Comparison of ENCODE assay signal across 8 cellular contexts in the genomic region with DNA sequence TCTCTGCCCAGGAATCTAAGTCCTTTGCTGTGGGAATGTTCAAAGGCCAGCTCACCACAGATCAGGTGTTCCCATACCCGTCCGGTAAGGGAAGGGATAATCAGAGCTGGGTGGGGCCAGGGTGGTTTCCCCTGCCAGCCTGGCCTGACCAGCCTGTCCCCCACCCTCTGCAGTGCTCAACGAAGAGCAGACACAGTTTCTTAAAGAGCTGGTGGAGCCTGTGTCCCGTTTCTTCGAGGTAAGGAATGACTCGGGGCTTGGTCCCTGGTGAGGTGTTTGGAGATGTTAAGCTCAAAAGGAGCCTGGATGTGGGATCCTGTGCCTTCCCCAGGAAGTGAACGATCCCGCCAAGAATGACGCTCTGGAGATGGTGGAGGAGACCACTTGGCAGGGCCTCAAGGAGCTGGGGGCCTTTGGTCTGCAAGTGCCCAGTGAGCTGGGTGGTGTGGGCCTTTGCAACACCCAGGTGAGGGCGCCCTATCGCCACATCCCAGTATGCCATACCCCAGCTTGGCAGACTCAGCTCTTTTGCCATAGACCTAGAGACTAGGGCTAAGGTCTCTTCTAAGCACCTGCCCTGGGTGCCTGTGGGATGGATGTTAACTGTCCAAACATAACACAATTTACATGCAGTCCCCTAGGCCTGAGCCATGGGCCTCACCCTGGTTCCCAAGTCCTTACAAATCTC. TPM values are rescaled to one million over a fixed set of nuclear protein-coding genes. Genes with fewer than 3 reads are reported as not detected.
A peak's percentile ranks its signal among the peaks of the same experiment; 100 is the strongest.
DNase-seq lines count a peak whose midpoint lies in the region; ATAC-seq, FAIRE-seq and TF ChIP-seq lines count a peak whose summit lies in the region.

No MANE protein-coding gene starts in this region.

- TF ChIP-seq CTCF in MM.1S (IDR thresholded peaks at IDR 0.05; ENCODE audit: low read length): peak; percentile 79
- TF ChIP-seq CTCF in WI38 (IDR thresholded peaks at IDR 0.05; ENCODE audit: low read depth, low read length): peak; percentile 48
- TF ChIP-seq CTCF in lower lobe of right lung (IDR thresholded peaks at IDR 0.05): peak; percentile 48

- no peaks in the 10 kb centered on the region for H3K27me3 Mint-ChIP-seq in dendritic cell treated with granulocyte-macrophage colony-stimulating factor and Interleukin-4, amounts not matched to agents 40 ng/mL and 50 ng/mL, for 4 days

- DNase-seq in MM.1S (peak; percentile 79), lower lobe of right lung (peak; percentile 76)
- peak; percentile 48 for DNase-seq in stimulated activated naive CD4-positive, alpha-beta T cell treated with Interleukin-2 at 50 U/mL for 16 hours (lab: John Stamatoyannopoulos, UW)

- no peaks in the 10 kb centered on the region for H3F3A ChIP-seq in MM.1S (ENCODE audit: insufficient read depth, low read length)

- H3K9me3 ChIP-seq in MM.1S (replicated peaks; ENCODE audit: insufficient read depth, low read length): no peaks in the 10 kb centered on the region
- no peaks in the 10 kb centered on the region for H3K9me3 ChIP-seq in lower lobe of right lung

- intact Hi-C loops in dendritic cell treated with granulocyte-macrophage colony-stimulating factor and Interleukin-4, amounts not matched to agents 40 ng/mL and 50 ng/mL, for 4 days (cut with micrococcal nuclease): no loop called here
- intact Hi-C loops in lower lobe of right lung (cut with DNase I): no loop called here

- H2AFZ ChIP-seq in MM.1S (ENCODE audit: low read length): no peak overlapping the region

- peak overlapping the region; percentile 91 for H3K27ac Mint-ChIP-seq in dendritic cell treated with granulocyte-macrophage colony-stimulating factor and Interleukin-4, amounts not matched to agents 40 ng/mL and 50 ng/mL, for 4 days

- ATAC-seq in lower lobe of right lung (peak; percentile 37 to 41), GM19351 (IDR thresholded peaks at IDR 0.05; ENCODE audit: unreplicated experiment) (no peak), HG02840 (IDR thresholded peaks at IDR 0.05; ENCODE audit: low FRiP score, unreplicated experiment) (no peak)

- H3K4me3 ChIP-seq in MM.1S (ENCODE audit: low read length) (peak overlapping the region; percentile 87), WI38 (ENCODE audit: low read depth, low read length) (peak overlapping the region; percentile 92), lower lobe of right lung (peak overlapping the region; percentile 97)

- no peaks in the 10 kb centered on the region for H3K9me3 Mint-ChIP-seq in dendritic cell treated with granulocyte-macrophage colony-stimulating factor and Interleukin-4, amounts not matched to agents 40 ng/mL and 50 ng/mL, for 4 days

- peaks cover 13% of the 10 kb centered on the region for H3K27me3 ChIP-seq in MM.1S (replicated peaks; ENCODE audit: insufficient read depth, low read length)
- H3K27me3 ChIP-seq in lower lobe of right lung (ENCODE audit: low read depth): no peaks in the 10 kb centered on the region

- H3K27ac ChIP-seq in MM.1S (ENCODE audit: low read length) (peak overlapping the region; percentile 35; the same call in 1 of the 2 replicates), lower lobe of right lung (peak overlapping the region; percentile 97)

- peak overlapping the region; percentile 72 for H3K4me2 ChIP-seq in MM.1S (ENCODE audit: low read depth, low read length)

- H3K9ac ChIP-seq in MM.1S (ENCODE audit: low read length): peak overlapping the region; percentile 75

- H3K4me1 ChIP-seq in MM.1S (ENCODE audit: low read length) (peaks cover 12% of the 10 kb centered on the region), lower lobe of right lung (peaks cover 48% of the 10 kb centered on the region)

- H3K36me3 ChIP-seq in MM.1S (replicated peaks; ENCODE audit: insufficient read depth, low read length) (0 out of 2 replicates have a peak, but pooled peaks cover 6% of the 10 kb centered on the region), lower lobe of right lung (peaks cover 46% of the 10 kb centered on the region)

- peaks cover 35% of the 10 kb centered on the region for H3K79me2 ChIP-seq in MM.1S (ENCODE audit: low read length)

- H3K4me3 Mint-ChIP-seq in dendritic cell treated with granulocyte-macrophage colony-stimulating factor and Interleukin-4, amounts not matched to agents 40 ng/mL and 50 ng/mL, for 4 days: peak overlapping the region; percentile 99

- H4K20me1 ChIP-seq in MM.1S (ENCODE audit: insufficient read depth, low read length): no peaks in the 10 kb centered on the region

- peak; percentile 19 for FAIRE-seq in G401.6 (lab: Jason Lieb, UNC)

- H3K36me3 Mint-ChIP-seq in dendritic cell treated with granulocyte-macrophage colony-stimulating factor and Interleukin-4, amounts not matched to agents 40 ng/mL and 50 ng/mL, for 4 days (ENCODE audit: low read depth): peaks cover 51% of the 10 kb centered on the region

- H3K9me2 ChIP-seq in MM.1S (replicated peaks; ENCODE audit: insufficient read depth, low read length): no peaks in the 10 kb centered on the region

- H3K4me1 Mint-ChIP-seq in dendritic cell treated with granulocyte-macrophage colony-stimulating factor and Interleukin-4, amounts not matched to agents 40 ng/mL and 50 ng/mL, for 4 days (ENCODE audit: low read depth): peaks cover 60% of the 10 kb centered on the region

RNA-seq across cellular contexts. Expression of gene ACADVL, which starts 1.0 kb away (rescaled TPM):
- 576 TPM for total RNA-seq in lower lobe of right lung

RNA-seq across cellular contexts. Expression of gene DLG4, which starts 1.1 kb away (rescaled TPM):
- 29.3 TPM for total RNA-seq in lower lobe of right lung

RNA-seq across cellular contexts. Expression of gene DVL2, which starts 13.6 kb away (rescaled TPM):
- total RNA-seq in lower lobe of right lung: 46.4 TPM

RNA-seq across cellular contexts. Expression of gene PHF23, which starts 18.5 kb away (rescaled TPM):
- total RNA-seq in lower lobe of right lung: 33.9 TPM

RNA-seq across cellular contexts. Expression of gene GABARAP, which starts 21.5 kb away (rescaled TPM):
- 587 TPM for total RNA-seq in lower lobe of right lung

Comparison
In these comparisons a context has a peak if more than half of its experiments do, and no peak if none do; other contexts are left out.
1. ATAC-seq: peak in lower lobe of right lung (2 of 2); none in GM19351 (single experiment) and HG02840 (single experiment).
2. Peak in every context shown above with its lines, with median percentiles within 50 percentile points of each other: DNase-seq, H3K4me3 ChIP-seq and CTCF ChIP-seq.